In the genomic region with DNA sequence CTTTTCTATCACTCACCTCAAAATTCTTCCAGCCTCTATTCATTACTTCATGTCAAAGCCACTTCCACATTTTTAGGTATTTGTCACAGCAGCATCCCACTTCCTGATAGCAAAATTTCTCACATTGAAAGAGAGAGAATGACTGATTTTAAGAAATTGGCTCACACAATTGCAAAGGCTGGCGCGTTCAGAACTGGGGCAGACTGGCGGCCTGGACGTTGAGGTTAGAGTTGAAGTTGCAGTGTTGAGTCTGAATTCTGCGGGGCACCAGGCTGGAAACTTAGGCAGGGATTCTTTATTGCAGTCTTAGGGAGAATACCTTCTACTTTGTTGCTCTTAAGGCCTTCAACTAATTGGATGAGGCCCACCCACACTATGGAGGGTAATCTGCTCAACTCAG, we compare ENCODE assay signal across 17 cellular contexts.
"Had no signal": no experiment of that assay in that cellular context is flagged by ENCODE, and none has a peak within 500 bp of the region (broad histone marks: within the 10 kb centered on the region; RNA-seq: fewer than 3 reads in every experiment).

No MANE protein-coding gene starts in this region.

- DNase-seq: activated CD4-positive, alpha-beta T cell treated with anti-CD3 and anti-CD28 coated beads, Interleukin-2, amount 50 U/mL, for 4 hours; activated CD4-positive, CD25-positive, alpha-beta regulatory T cell treated with anti-CD3 and anti-CD28 coated beads, Interleukin-2, amount 50 U/mL, for 72 hours; activated naive CD4-positive, alpha-beta T cell; activated naive CD8-positive, alpha-beta T cell treated with anti-CD3 and anti-CD28 coated beads, Interleukin-2, amount 50 U/mL, for 24 hours; cerebellar nuclear complex; heart left ventricle; left ventricle myocardium superior; mammary epithelial cell; right cardiac atrium; transverse colon; WERI-Rb-1 had no signal

- ATAC-seq: activated naive CD8-positive, alpha-beta T cell treated with anti-CD3 and anti-CD28 coated beads, Interleukin-2, amount 50 U/mL, for 24 hours; heart left ventricle; left ventricle myocardium superior; right cardiac atrium had no signal

- H3K27ac Mint-ChIP-seq: activated naive CD8-positive, alpha-beta T cell treated with anti-CD3 and anti-CD28 coated beads, Interleukin-2, amount 50 U/mL, for 24 hours; activated T-helper 2 cell treated with anti-CD3 and anti-CD28 coated beads, Interferon-gamma antibody, Interleukin-2, Interleukin-4, amounts not matched to agents 10 μg/mL and 5 μg/mL and 100 μg/mL, durations not matched to agents 14 hours and 24 hours and 36 hours; mesothelial cell of epicardium; nephron had no signal

- H3K27me3 Mint-ChIP-seq: activated naive CD8-positive, alpha-beta T cell treated with anti-CD3 and anti-CD28 coated beads, Interleukin-2, amount 50 U/mL, for 24 hours had no signal

- H3K9me3 ChIP-seq: transverse colon had no signal

- H3K36me3 ChIP-seq: WERI-Rb-1 had no signal

- H3K4me3 ChIP-seq: coronary artery, heart left ventricle, transverse colon had no signal

- H3K9ac ChIP-seq: parathyroid adenoma had no signal

- H3K4me1 Mint-ChIP-seq: mesothelial cell of epicardium, nephron had no signal

- H3K27ac ChIP-seq: coronary artery, epithelial cell of prostate, heart left ventricle, parathyroid adenoma, transverse colon, WERI-Rb-1 had no signal

- H3K4me1 ChIP-seq: parathyroid adenoma, transverse colon had no signal

- H3K4me3 Mint-ChIP-seq: activated naive CD8-positive, alpha-beta T cell treated with anti-CD3 and anti-CD28 coated beads, Interleukin-2, amount 50 U/mL, for 24 hours; mesothelial cell of epicardium; nephron had no signal

- H3K27me3 ChIP-seq: heart left ventricle, transverse colon had no signal
